In genomic region chr3:40339871-40340270, GRCh38 we compare ENCODE assay signal across 11 cellular contexts. TPM values are rescaled to one million over a fixed set of nuclear protein-coding genes. Genes with fewer than 3 reads are reported as not detected.
"Had no signal": no experiment of that assay in that cellular context is flagged by ENCODE, and none has a peak within 500 bp of the region (broad histone marks: within the 10 kb centered on the region; RNA-seq: fewer than 3 reads in every experiment).

No MANE protein-coding gene starts in this region.

- H2AFZ ChIP-seq: GM23248, GM23338 had no signal

- H3K9ac ChIP-seq: GM23248 had no signal

- DNase-seq: GM23248, GOT3, H7, H9, HCEC 1CT, HFFc6 had no signal

- FAIRE-seq: H1, H54 had no signal

- H3K27ac ChIP-seq: GM23248 had no signal

- H3K4me2 ChIP-seq: GM23338 had no signal

- H3K4me3 ChIP-seq: GM23248, GM23338 had no signal

- ATAC-seq: GM23338, HCT116 had no signal

RNA-seq across cellular contexts. Expression of gene ENTPD3, which starts 47.1 kb away (rescaled TPM):
- total RNA-seq: GM23248, H4, H7, H9, HFFc6 had no signal
- polyA plus RNA-seq: GM23248 had no signal
